8 cellular contexts compared by ENCODE assay signal in genomic region chr14:20988717-20989116, GRCh38. TPM values are rescaled to one million over a fixed set of nuclear protein-coding genes. Genes with fewer than 3 reads are reported as not detected.
DNase-seq lines count a peak whose midpoint lies in the region; ATAC-seq and TF ChIP-seq lines count a peak whose summit lies in the region.

No MANE protein-coding gene starts in this region.

- H3K36me3 ChIP-seq in hepatocyte (replicated peaks; ENCODE audit: insufficient read depth, low read depth) = no peaks in the 10 kb centered on the region

- DNase-seq in activated CD4-positive, alpha-beta T cell treated with anti-CD3 and anti-CD28 coated beads, Interleukin-2, amount 10 ng/mL, durations not matched to agents 24 days and 14 days = no peak
- no peak for DNase-seq in activated CD4-positive, alpha-beta T cell treated with anti-CD3 and anti-CD28 coated beads, Interleukin-2, amount 50 U/mL, for 4 hours
- DNase-seq in hepatocyte (ENCODE audit: low spot score) (no peak), substantia nigra (lab: John Stamatoyannopoulos, UW) (peak in 1 of 49 donors; percentile 1), DMS 273 treated with DMSO at 0.1 percent for 48 hours (lab: John Stamatoyannopoulos, UW) (no peak), glutamatergic neuron (no peak)

- WGBS in hepatocyte (ENCODE audit: low lambda C conversion rate, missing lambda C conversion rate) = 95% methylated on average over 10 of the region's 10 CpGs

- peak overlapping the region; percentile 28 for H2AFZ ChIP-seq in hepatocyte

- peaks cover 23% of the 10 kb centered on the region for H3K4me1 Mint-ChIP-seq in activated CD4-positive, alpha-beta T cell treated with anti-CD3 and anti-CD28 coated beads, Interleukin-2, amount 10 ng/mL, durations not matched to agents 24 days and 14 days
- H3K4me1 Mint-ChIP-seq in glutamatergic neuron (ENCODE audit: low read depth, unreplicated experiment) = peaks cover 1% of the 10 kb centered on the region

- H3K36me3 Mint-ChIP-seq in activated CD4-positive, alpha-beta T cell treated with anti-CD3 and anti-CD28 coated beads, Interleukin-2, amount 10 ng/mL, durations not matched to agents 24 days and 14 days (ENCODE audit: low read depth) = peaks cover 17% of the 10 kb centered on the region
- no peaks in the 10 kb centered on the region for H3K36me3 Mint-ChIP-seq in glutamatergic neuron (ENCODE audit: unreplicated experiment)

- H3K4me3 ChIP-seq in hepatocyte = no peak overlapping the region

- TF ChIP-seq CTCF in VCaP (conservative IDR thresholded peaks at IDR 0.05) (no peak), hepatocyte (IDR thresholded peaks at IDR 0.05; ENCODE audit: poor library complexity) (no peak), glutamatergic neuron (IDR thresholded peaks at IDR 0.05; ENCODE audit: partially characterized antibody, unreplicated experiment) (no peak)

- H3K4me1 ChIP-seq in hepatocyte (ENCODE audit: insufficient read depth) = peaks cover 11% of the 10 kb centered on the region

- peak overlapping the region; percentile 69 for H3K4me2 ChIP-seq in hepatocyte

- no peaks in the 10 kb centered on the region for H3K9me3 Mint-ChIP-seq in activated CD4-positive, alpha-beta T cell treated with anti-CD3 and anti-CD28 coated beads, Interleukin-2, amount 10 ng/mL, durations not matched to agents 24 days and 14 days
- peaks cover 2% of the 10 kb centered on the region for H3K9me3 Mint-ChIP-seq in glutamatergic neuron (ENCODE audit: unreplicated experiment)

- no peaks in the 10 kb centered on the region for H3K27me3 ChIP-seq in hepatocyte

- no peaks in the 10 kb centered on the region for H4K20me1 ChIP-seq in hepatocyte (ENCODE audit: insufficient read depth, poor library complexity, severe bottlenecking)

- H3K9me3 ChIP-seq in hepatocyte (ENCODE audit: low read depth) = no peaks in the 10 kb centered on the region

- peaks cover 29% of the 10 kb centered on the region for H3K79me2 ChIP-seq in hepatocyte

- ATAC-seq in HG02763 (IDR thresholded peaks at IDR 0.05; ENCODE audit: unreplicated experiment) = no peak

- H3K9me2 ChIP-seq in hepatocyte (replicated peaks; ENCODE audit: insufficient read depth) = no peaks in the 10 kb centered on the region

- peak overlapping the region; percentile 45 for H3K27ac Mint-ChIP-seq in activated CD4-positive, alpha-beta T cell treated with anti-CD3 and anti-CD28 coated beads, Interleukin-2, amount 10 ng/mL, durations not matched to agents 24 days and 14 days
- H3K27ac Mint-ChIP-seq in glutamatergic neuron (ENCODE audit: unreplicated experiment) = no peak overlapping the region

- H3K4me3 Mint-ChIP-seq in activated CD4-positive, alpha-beta T cell treated with anti-CD3 and anti-CD28 coated beads, Interleukin-2, amount 10 ng/mL, durations not matched to agents 24 days and 14 days = peak overlapping the region; percentile 58
- no peak overlapping the region for H3K4me3 Mint-ChIP-seq in glutamatergic neuron (ENCODE audit: unreplicated experiment)

- intact Hi-C loops in activated CD4-positive, alpha-beta T cell treated with anti-CD3 and anti-CD28 coated beads, Interleukin-2, amount 10 ng/mL, durations not matched to agents 24 days and 14 days (cut with micrococcal nuclease) = loop anchor here (1.0 kb wide), 1 partner anchor 17 kb away; no protein-coding TSS in a partner anchor

- H3K27ac ChIP-seq in VCaP (peak overlapping the region; percentile 81), hepatocyte (peak overlapping the region; percentile 84), substantia nigra (ENCODE audit: low read depth, low read length, poor library complexity, severe bottlenecking) (peak overlapping the region; percentile 83)

- H3K27me3 Mint-ChIP-seq in activated CD4-positive, alpha-beta T cell treated with anti-CD3 and anti-CD28 coated beads, Interleukin-2, amount 10 ng/mL, durations not matched to agents 24 days and 14 days = peaks cover 5% of the 10 kb centered on the region
- peaks cover 2% of the 10 kb centered on the region for H3K27me3 Mint-ChIP-seq in glutamatergic neuron (ENCODE audit: unreplicated experiment)

RNA-seq across cellular contexts. Expression of gene METTL17, which starts 1.1 kb away (rescaled TPM):
- 94.6 and 99.1 TPM in 2 replicates for total RNA-seq in activated CD4-positive, alpha-beta T cell treated with anti-CD3 and anti-CD28 coated beads, Interleukin-2, amount 10 ng/mL, durations not matched to agents 24 days and 14 days
- total RNA-seq in hepatocyte (79.8 and 80.9 TPM in 2 replicates), glutamatergic neuron (ENCODE audit: unreplicated experiment) (81.5 TPM)
- 65.9 and 70.3 TPM in 2 replicates for polyA plus RNA-seq in hepatocyte

RNA-seq across cellular contexts. Expression of gene SLC39A2, which starts 10.4 kb away (rescaled TPM):
- total RNA-seq in activated CD4-positive, alpha-beta T cell treated with anti-CD3 and anti-CD28 coated beads, Interleukin-2, amount 10 ng/mL, durations not matched to agents 24 days and 14 days = 0.33 TPM in 1 of 2 replicates, not detected in the other
- total RNA-seq in hepatocyte (3.3 and 4.2 TPM in 2 replicates), glutamatergic neuron (ENCODE audit: unreplicated experiment) (not detected)
- 6.2 and 9.2 TPM in 2 replicates for polyA plus RNA-seq in hepatocyte

RNA-seq across cellular contexts. Expression of gene RNASE2, which starts 33.4 kb away (rescaled TPM):
- total RNA-seq in activated CD4-positive, alpha-beta T cell treated with anti-CD3 and anti-CD28 coated beads, Interleukin-2, amount 10 ng/mL, durations not matched to agents 24 days and 14 days = not detected in 2 replicates
- total RNA-seq in hepatocyte (0.92 and 1.6 TPM in 2 replicates), glutamatergic neuron (ENCODE audit: unreplicated experiment) (not detected)
- 5.6 and 8.9 TPM in 2 replicates for polyA plus RNA-seq in hepatocyte

RNA-seq across cellular contexts. Expression of gene NDRG2, which starts 36.1 kb away (rescaled TPM):
- total RNA-seq in activated CD4-positive, alpha-beta T cell treated with anti-CD3 and anti-CD28 coated beads, Interleukin-2, amount 10 ng/mL, durations not matched to agents 24 days and 14 days = 1.9 and 2.3 TPM in 2 replicates
- 92.0 and 114 TPM in 2 replicates for total RNA-seq in hepatocyte
- 108 and 112 TPM in 2 replicates for polyA plus RNA-seq in hepatocyte
- 33.1 TPM for total RNA-seq in glutamatergic neuron (ENCODE audit: unreplicated experiment)

RNA-seq across cellular contexts. Expression of gene TPPP2, which starts 41.3 kb away (rescaled TPM):
- total RNA-seq in activated CD4-positive, alpha-beta T cell treated with anti-CD3 and anti-CD28 coated beads, Interleukin-2, amount 10 ng/mL, durations not matched to agents 24 days and 14 days = not detected in 2 replicates
- not detected in 2 replicates for total RNA-seq in hepatocyte
- not detected in 2 replicates for polyA plus RNA-seq in hepatocyte
- not detected for total RNA-seq in glutamatergic neuron (ENCODE audit: unreplicated experiment)
